In genomic region chr3:184315506-184315867, GRCh38 we compare ENCODE assay signal across 1 cellular context.
A peak's percentile ranks its signal among the peaks of the same experiment; 100 is the strongest.
TF ChIP-seq lines count a peak whose summit lies in the region.

No MANE protein-coding gene starts in this region.

TF ChIP-seq in HepG2, 621 proteins besides CTCF, POLR2A, EP300 and RAD21:
- TF ChIP-seq TMF1 (CRISPR knock-in tag; IDR thresholded peaks at IDR 0.05; ENCODE audit: low read depth) (0 out of 2 replicates have a peak, but pooled peaks have one; percentile 9), RFXAP (CRISPR knock-in tag; IDR thresholded peaks at IDR 0.05; ENCODE audit: borderline replicate concordance) (no peak), ZNF556 (CRISPR knock-in tag; IDR thresholded peaks at IDR 0.05; ENCODE audit: borderline replicate concordance) (0 out of 2 replicates have a peak, but pooled peaks have one; percentile 44), ZBED4 (CRISPR knock-in tag; IDR thresholded peaks at IDR 0.05; ENCODE audit: borderline replicate concordance) (0 out of 2 replicates have a peak, but pooled peaks have one; percentile 4), NPAS2 (CRISPR knock-in tag; IDR thresholded peaks at IDR 0.05; ENCODE audit: borderline replicate concordance) (no peak), KDM2A (CRISPR knock-in tag; IDR thresholded peaks at IDR 0.05; ENCODE audit: borderline replicate concordance, low read depth) (0 out of 2 replicates have a peak, but pooled peaks have one; percentile 2), PHF8 (CRISPR knock-in tag; IDR thresholded peaks at IDR 0.05) (peak; percentile 4; the same call in 1 of the 2 replicates), ZNF230 (CRISPR knock-in tag; IDR thresholded peaks at IDR 0.05) (0 out of 2 replicates have a peak, but pooled peaks have one; percentile 18), ZNF704 (CRISPR knock-in tag; IDR thresholded peaks at IDR 0.05; ENCODE audit: borderline replicate concordance) (0 out of 2 replicates have a peak, but pooled peaks have one; percentile 44), ZNF501 (CRISPR knock-in tag; IDR thresholded peaks at IDR 0.05) (0 out of 2 replicates have a peak, but pooled peaks have one; percentile 10), MEIS2 (CRISPR knock-in tag; IDR thresholded peaks at IDR 0.05) (0 out of 2 replicates have a peak, but pooled peaks have one; percentile 16), LBX2 (CRISPR knock-in tag; IDR thresholded peaks at IDR 0.05; ENCODE audit: borderline replicate concordance) (no peak), SAP130 (CRISPR knock-in tag; IDR thresholded peaks at IDR 0.05; ENCODE audit: low read depth) (peak; percentile 18), ZNF777 (CRISPR knock-in tag; IDR thresholded peaks at IDR 0.05) (0 out of 2 replicates have a peak, but pooled peaks have one; percentile 15), KIAA2018 (CRISPR knock-in tag; IDR thresholded peaks at IDR 0.05; ENCODE audit: borderline replicate concordance) (no peak), KAT7 (CRISPR knock-in tag; IDR thresholded peaks at IDR 0.05; ENCODE audit: borderline replicate concordance) (0 out of 2 replicates have a peak, but pooled peaks have one; percentile 28), ZNF629 (CRISPR knock-in tag; conservative IDR thresholded peaks at IDR 0.05) (no peak), ZNF788 (CRISPR knock-in tag; IDR thresholded peaks at IDR 0.05; ENCODE audit: borderline replicate concordance) (no peak), HOXA5 (CRISPR knock-in tag; IDR thresholded peaks at IDR 0.05) (0 out of 2 replicates have a peak, but pooled peaks have one; percentile 18), RBM39 (IDR thresholded peaks at IDR 0.05; ENCODE audit: low read depth, low read length, poor library complexity, severe bottlenecking) (peak; percentile 4), MAFK (conservative IDR thresholded peaks at IDR 0.05 in 1 of 2, IDR thresholded peaks at IDR 0.05 in 1 of 2; ENCODE audit: low read length in 2 of 2) (no peak), PBX2 (CRISPR knock-in tag; IDR thresholded peaks at IDR 0.05) (no peak), IRX3 (CRISPR knock-in tag; IDR thresholded peaks at IDR 0.05; ENCODE audit: borderline replicate concordance, low read depth) (peak; percentile 18; the same call in 1 of the 2 replicates), ZNF605 (CRISPR knock-in tag; IDR thresholded peaks at IDR 0.05) (peak; percentile 70; the same call in 1 of the 2 replicates), GTF3A (CRISPR knock-in tag; conservative IDR thresholded peaks at IDR 0.05) (no peak)
